ENCODE assay signal across 20 cellular contexts in genomic region chr2:108959401-108959800, GRCh38. TPM values are rescaled to one million over a fixed set of nuclear protein-coding genes. Genes with fewer than 3 reads are reported as not detected.
"Had no signal": no experiment of that assay in that cellular context is flagged by ENCODE, and none has a peak within 500 bp of the region (broad histone marks: within the 10 kb centered on the region; RNA-seq: fewer than 3 reads in every experiment).

No MANE protein-coding gene starts in this region.

- H3K9ac ChIP-seq: SK-N-SH had no signal

- ATAC-seq: activated CD8-positive, alpha-beta memory T cell treated with anti-CD3 and anti-CD28 coated beads, Interleukin-2, amount 10 ng/mL, durations not matched to agents 7 days and 5 days; body of pancreas; effector memory CD8-positive, alpha-beta T cell; left lobe of liver; stimulated activated memory B cell treated with anti-CD40 and anti-IgM and Interleukin-4, amounts not matched to agents 10 μg/mL and 1 μg/mL and 100 μg/mL, for 72 hours had no signal

- H3K27ac ChIP-seq: body of pancreas, epithelial cell of prostate, transverse colon, vagina, VCaP had no signal

- H3K27me3 ChIP-seq: body of pancreas, transverse colon, vagina had no signal

- H3K36me3 ChIP-seq: transverse colon, vagina had no signal

- H3K9me3 ChIP-seq: body of pancreas, SK-N-SH, transverse colon, vagina had no signal

- H3K4me3 ChIP-seq: body of pancreas, transverse colon, vagina had no signal

- DNase-seq: activated CD4-positive, alpha-beta memory T cell treated with anti-CD3 and anti-CD28 coated beads for 36 hours; activated CD4-positive, alpha-beta T cell treated with anti-CD3 and anti-CD28 coated beads for 1 hour; activated CD8-positive, alpha-beta memory T cell treated with anti-CD3 and anti-CD28 coated beads, Interleukin-2, amount 10 ng/mL, durations not matched to agents 7 days and 5 days; activated effector memory CD4-positive, alpha-beta T cell treated with Interleukin-2 at 50 U/mL for 16 hours; activated T-cell treated with anti-CD3 and anti-CD28 coated beads, Interleukin-2, amount 50 U/mL, for 1 hour; body of pancreas; effector memory CD8-positive, alpha-beta T cell; mesenchymal stem cell; nucleus accumbens; retina; SK-N-SH; transverse colon had no signal

RNA-seq across cellular contexts. Expression of gene EDAR, which starts 29.6 kb away (rescaled TPM):
- total RNA-seq: activated CD8-positive, alpha-beta memory T cell treated with anti-CD3 and anti-CD28 coated beads, Interleukin-2, amount 10 ng/mL, durations not matched to agents 7 days and 5 days; body of pancreas; fibroblast of villous mesenchyme; natural killer cell treated with Interleukin-12 subunit alpha and Interleukin-12 subunit beta and Interleukin-15 and Interleukin-18, amount 100 ng/mL, for 72 hours; subcutaneous adipose tissue had no signal
- polyA plus RNA-seq: SK-N-SH had no signal
